26 cellular contexts compared by ENCODE assay signal in genomic region chr1:231674575-231674974, GRCh38.
"Had no signal": no experiment of that assay in that cellular context is flagged by ENCODE, and none has a peak within 500 bp of the region (broad histone marks: within the 10 kb centered on the region; RNA-seq: fewer than 3 reads in every experiment).

No MANE protein-coding gene starts in this region.

- H3K36me3 ChIP-seq: adrenal gland, breast epithelium, SJCRH30, WERI-Rb-1 had no signal

- H3K4me3 Mint-ChIP-seq: activated CD4-positive, alpha-beta T cell treated with anti-CD3 and anti-CD28 coated beads, Interleukin-2, amount 10 ng/mL, durations not matched to agents 24 days and 14 days; activated CD8-positive, alpha-beta T cell treated with anti-CD3 and anti-CD28 coated beads, Interleukin-2, amount 10 ng/mL, durations not matched to agents 7 days and 5 days; activated naive CD4-positive, alpha-beta T cell treated with anti-CD3 and anti-CD28 coated beads, Interleukin-2, amount 10 ng/mL, durations not matched to agents 7 days and 5 days; activated naive CD8-positive, alpha-beta T cell treated with anti-CD3 and anti-CD28 coated beads, Interleukin-2, amount 10 ng/mL, durations not matched to agents 7 days and 5 days; activated T-cell treated with anti-CD3 and anti-CD28 coated beads, Interleukin-2, amount 50 U/mL, for 24 hours; activated T-helper 1 cell treated with anti-CD3 and anti-CD28 coated beads, Interleukin-12 subunit alpha, Interleukin-12 subunit beta, Interleukin-2, Interleukin-4 antibody, amounts not matched to agents 30 ng/mL and 10 ng/mL and 1 ng/mL, durations not matched to agents 14 hours and 24 hours and 36 hours had no signal

- H3K27me3 Mint-ChIP-seq: activated CD4-positive, alpha-beta T cell treated with anti-CD3 and anti-CD28 coated beads, Interleukin-2, amount 10 ng/mL, durations not matched to agents 24 days and 14 days; activated naive CD4-positive, alpha-beta T cell treated with anti-CD3 and anti-CD28 coated beads, Interleukin-2, amount 10 ng/mL, durations not matched to agents 7 days and 5 days; activated naive CD8-positive, alpha-beta T cell treated with anti-CD3 and anti-CD28 coated beads, Interleukin-2, amount 10 ng/mL, durations not matched to agents 7 days and 5 days; activated T-cell treated with anti-CD3 and anti-CD28 coated beads, Interleukin-2, amount 50 U/mL, for 24 hours had no signal

- H3K27me3 ChIP-seq: adrenal gland, body of pancreas, breast epithelium, SJCRH30 had no signal

- ATAC-seq: activated CD8-positive, alpha-beta T cell treated with anti-CD3 and anti-CD28 coated beads, Interleukin-2, amount 10 ng/mL, durations not matched to agents 7 days and 5 days; body of pancreas; Panc1 had no signal

- DNase-seq: activated CD4-positive, alpha-beta T cell treated with anti-CD3 and anti-CD28 coated beads for 1 hour; activated CD4-positive, alpha-beta T cell treated with anti-CD3 and anti-CD28 coated beads, Interleukin-2, amount 10 ng/mL, durations not matched to agents 24 days and 14 days; activated CD4-positive, alpha-beta T cell treated with anti-CD3 and anti-CD28 coated beads, Interleukin-2, amount 50 U/mL, for 4 hours; activated CD4-positive, CD25-positive, alpha-beta regulatory T cell; activated CD8-positive, alpha-beta T cell treated with anti-CD3 and anti-CD28 coated beads, Interleukin-2, amount 10 ng/mL, durations not matched to agents 7 days and 5 days; activated gamma-delta T cell treated with Interleukin-2 at 50 U/mL for 16 hours; activated naive CD4-positive, alpha-beta T cell treated with anti-CD3 and anti-CD28 coated beads, Interleukin-2, amount 10 ng/mL, durations not matched to agents 7 days and 5 days; activated naive CD8-positive, alpha-beta T cell treated with anti-CD3 and anti-CD28 coated beads, Interleukin-2, amount 10 ng/mL, durations not matched to agents 7 days and 5 days; activated T-cell treated with anti-CD3 and anti-CD28 coated beads, Interleukin-2, amount 50 U/mL, for 24 hours; adrenal gland; body of pancreas; Karpas-422; NCI-H1092; NCI-H1436 treated with DMSO at 0.1 percent for 48 hours; NCI-H1694 treated with DMSO at 0.1 percent for 48 hours; NCI-H2029; NCI-H345; NCI-H524 treated with DMSO at 0.1 percent for 48 hours; SHP77; SJCRH30; T1000; WERI-Rb-1 had no signal

- H3K27ac Mint-ChIP-seq: activated CD4-positive, alpha-beta T cell treated with anti-CD3 and anti-CD28 coated beads, Interleukin-2, amount 10 ng/mL, durations not matched to agents 24 days and 14 days; activated naive CD4-positive, alpha-beta T cell treated with anti-CD3 and anti-CD28 coated beads, Interleukin-2, amount 10 ng/mL, durations not matched to agents 7 days and 5 days; activated naive CD8-positive, alpha-beta T cell treated with anti-CD3 and anti-CD28 coated beads, Interleukin-2, amount 10 ng/mL, durations not matched to agents 7 days and 5 days; activated T-cell treated with anti-CD3 and anti-CD28 coated beads, Interleukin-2, amount 50 U/mL, for 24 hours; activated T-helper 1 cell treated with anti-CD3 and anti-CD28 coated beads, Interleukin-12 subunit alpha, Interleukin-12 subunit beta, Interleukin-2, Interleukin-4 antibody, amounts not matched to agents 30 ng/mL and 10 ng/mL and 1 ng/mL, durations not matched to agents 14 hours and 24 hours and 36 hours had no signal

- H3K9me3 ChIP-seq: SJCRH30 had no signal

- H3K4me1 ChIP-seq: adrenal gland, body of pancreas, breast epithelium, SJCRH30 had no signal

- H3K4me3 ChIP-seq: adrenal gland, body of pancreas, breast epithelium, SJCRH30, SK-N-MC had no signal

- H3K27ac ChIP-seq: adrenal gland, body of pancreas, breast epithelium, SJCRH30, SK-N-MC, WERI-Rb-1 had no signal
